ENCODE assay signal across 8 cellular contexts in the genomic region with DNA sequence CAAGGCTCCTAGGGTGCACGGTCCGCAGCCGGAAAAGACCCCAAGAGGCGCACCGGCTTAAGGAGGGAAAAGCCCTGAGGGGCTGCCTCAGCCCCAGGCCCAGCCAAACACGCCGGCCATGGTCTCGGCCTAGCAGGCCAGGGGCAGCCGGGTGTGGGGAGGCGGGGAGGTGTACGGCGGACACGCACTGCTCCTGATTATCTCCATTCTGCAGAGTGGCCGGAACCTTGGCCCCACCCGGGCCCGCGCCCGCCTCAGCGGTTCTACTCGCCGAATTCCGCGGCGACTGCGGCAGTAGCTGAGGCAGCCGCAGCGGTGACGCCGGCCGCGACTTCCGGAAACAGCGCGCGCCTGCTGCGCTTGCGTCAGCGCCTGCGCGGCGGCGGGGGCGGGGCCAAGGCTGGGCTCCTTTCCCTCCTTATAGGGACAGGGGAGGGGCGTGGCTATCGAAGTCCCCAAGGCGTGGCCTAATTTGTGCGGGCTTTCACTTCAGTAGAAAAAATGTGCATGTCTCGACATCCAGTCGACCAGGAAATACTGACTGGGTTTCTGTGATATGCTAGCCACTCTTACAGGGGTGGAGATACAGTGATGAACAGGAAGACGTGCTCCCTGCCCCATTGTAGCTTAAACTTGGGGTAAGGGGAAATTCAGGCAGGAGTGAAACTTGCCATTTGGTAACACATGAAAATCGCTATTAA. TPM values are rescaled to one million over a fixed set of nuclear protein-coding genes. Genes with fewer than 3 reads are reported as not detected.
DNase-seq lines count a peak whose midpoint lies in the region; ATAC-seq, FAIRE-seq and TF ChIP-seq lines count a peak whose summit lies in the region.

A gene with protein sequence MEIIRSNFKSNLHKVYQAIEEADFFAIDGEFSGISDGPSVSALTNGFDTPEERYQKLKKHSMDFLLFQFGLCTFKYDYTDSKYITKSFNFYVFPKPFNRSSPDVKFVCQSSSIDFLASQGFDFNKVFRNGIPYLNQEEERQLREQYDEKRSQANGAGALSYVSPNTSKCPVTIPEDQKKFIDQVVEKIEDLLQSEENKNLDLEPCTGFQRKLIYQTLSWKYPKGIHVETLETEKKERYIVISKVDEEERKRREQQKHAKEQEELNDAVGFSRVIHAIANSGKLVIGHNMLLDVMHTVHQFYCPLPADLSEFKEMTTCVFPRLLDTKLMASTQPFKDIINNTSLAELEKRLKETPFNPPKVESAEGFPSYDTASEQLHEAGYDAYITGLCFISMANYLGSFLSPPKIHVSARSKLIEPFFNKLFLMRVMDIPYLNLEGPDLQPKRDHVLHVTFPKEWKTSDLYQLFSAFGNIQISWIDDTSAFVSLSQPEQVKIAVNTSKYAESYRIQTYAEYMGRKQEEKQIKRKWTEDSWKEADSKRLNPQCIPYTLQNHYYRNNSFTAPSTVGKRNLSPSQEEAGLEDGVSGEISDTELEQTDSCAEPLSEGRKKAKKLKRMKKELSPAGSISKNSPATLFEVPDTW (minus strand): TSS at position 342 of the 701 bp plus-strand sequence. CDS start 135 bp downstream, at position 207.

- FAIRE-seq in kidney (lab: Jason Lieb, UNC) = no peak

- ATAC-seq in HG03432 (IDR thresholded peaks at IDR 0.05; ENCODE audit: unreplicated experiment) = peak; percentile 61

- H3K36me3 ChIP-seq in kidney (ENCODE audit: control insufficient read depth in 1 of 2, insufficient read depth in 2 of 2, low read length in 2 of 2) = peaks cover 8% of the 10 kb centered on the region in 2 donors

- no peak for TF ChIP-seq CTCF in AG09319 (IDR thresholded peaks at IDR 0.05; ENCODE audit: low read depth, low read length)
- no peak for TF ChIP-seq CTCF in kidney (IDR thresholded peaks at IDR 0.05; ENCODE audit: borderline replicate concordance, extremely low read depth, insufficient read depth)

- DNase-seq in AG09319 (ENCODE audit: extremely low read depth, low read depth) (peak; percentile 91), NCI-H510A treated with DMSO at 0.1 percent for 48 hours (lab: John Stamatoyannopoulos, UW) (peak; percentile 89), cerebellum (ENCODE audit: low spot score) (peak; percentile 98), kidney (peak; percentile 99)
- peak; percentile 97 to 98 for DNase-seq in activated CD4-positive, alpha-beta T cell treated with anti-CD3 and anti-CD28 coated beads for 24 hours (ENCODE audit: low read depth in 2 of 2)
- peak; percentile 95 to 97 for DNase-seq in stimulated activated CD4-positive, alpha-beta T cell treated with anti-CD3 and anti-CD28 coated beads, Interleukin-15, amount 100 ng/mL, for 1 hour (ENCODE audit: low read depth in 1 of 2, low spot score in 1 of 2)

- peak; percentile 98 for TF ChIP-seq POLR2A in GM19099 (IDR thresholded peaks at IDR 0.05; ENCODE audit: extremely low read depth, insufficient read length, low read depth)

- peak within 1 kb of the TSS; percentile 82 to 91 for H3K4me3 ChIP-seq in kidney (ENCODE audit: low read length in 2 of 2)

- peak within 1 kb of the TSS; percentile 85 to 88 for H3K9ac ChIP-seq in kidney (ENCODE audit: low read length in 2 of 2)

- peaks cover 17 to 21% of the 10 kb centered on the region in 2 donors for H3K4me1 ChIP-seq in kidney (ENCODE audit: control insufficient read depth in 1 of 2, insufficient read depth in 1 of 2, low read depth in 1 of 2, low read length in 2 of 2)

- intact Hi-C loops in kidney (cut with DNase I) = no loop called here

- no peaks in the 10 kb centered on the region for H3K9me3 ChIP-seq in kidney (ENCODE audit: control insufficient read depth in 1 of 2, low read length in 2 of 2)

- H3K27ac ChIP-seq in kidney (ENCODE audit: low read depth in 2 of 2, low read length in 2 of 2) = peak within 1 kb of the TSS; percentile 85 to 88

RNA-seq across cellular contexts. Expression of the gene that starts here (rescaled TPM):
- total RNA-seq in cerebellum = 19.3 TPM
- total RNA-seq in kidney = 32.5 TPM
- 17.3 TPM for polyA plus RNA-seq in kidney (ENCODE audit: insufficient read depth, low read depth, low replicate concordance)

Comparison
In these comparisons a context has a peak if more than half of its experiments do, and no peak if none do; other contexts are left out.
1. Peak in every context shown above with its lines: DNase-seq, ATAC-seq, H3K4me3 ChIP-seq and H3K27ac ChIP-seq.